8 cellular contexts compared by ENCODE assay signal in the genomic region with DNA sequence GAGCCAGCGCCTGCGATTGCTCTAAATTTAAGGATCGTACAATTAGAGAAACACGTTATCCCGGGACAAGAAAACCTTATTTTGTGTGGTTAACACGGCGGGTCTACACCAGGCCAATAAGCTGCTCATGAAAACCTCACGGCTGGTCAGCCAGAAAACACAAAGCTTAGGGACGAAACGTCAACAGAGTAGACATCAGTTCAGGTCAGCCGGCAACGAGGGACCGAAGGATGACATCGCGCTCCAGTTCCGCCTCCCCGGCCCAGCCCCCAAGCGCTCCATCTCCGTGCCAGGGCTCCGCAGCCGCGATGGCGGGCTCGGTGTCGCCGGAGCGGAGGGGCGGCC.
DNase-seq lines count a peak whose midpoint lies in the region; ATAC-seq and TF ChIP-seq lines count a peak whose summit lies in the region.

No MANE protein-coding gene starts in this region.

- H3K27ac ChIP-seq in 22Rv1: peak overlapping the region; percentile 87
- peak overlapping the region; percentile 78 for H3K27ac ChIP-seq in RWPE2 (ENCODE audit: poor library complexity, severe bottlenecking)
- peak overlapping the region; percentile 98 for H3K27ac ChIP-seq in mucosa of rectum (ENCODE audit: low read depth in 2 of 2, low read length in 2 of 2)

- H3K27me3 ChIP-seq in RWPE2 (ENCODE audit: insufficient read depth, poor library complexity, severe bottlenecking): no peaks in the 10 kb centered on the region
- H3K27me3 ChIP-seq in mucosa of rectum (ENCODE audit: control insufficient read depth in 2 of 2, insufficient read depth in 2 of 2, low read length in 2 of 2): no peaks in the 10 kb centered on the region

- peak; percentile 35 for ATAC-seq in GM18519 (IDR thresholded peaks at IDR 0.05; ENCODE audit: low FRiP score, unreplicated experiment)
- ATAC-seq in HG03066 (IDR thresholded peaks at IDR 0.05; ENCODE audit: low read depth, unreplicated experiment): peak; percentile 38
- peak; percentile 48 for ATAC-seq in RWPE2 (ENCODE audit: low read depth)
- ATAC-seq in effector memory CD8-positive, alpha-beta T cell (replicated peaks): peak; percentile 45
- ATAC-seq in HG02763 (IDR thresholded peaks at IDR 0.05; ENCODE audit: unreplicated experiment): no peak

- peaks cover 56% of the 10 kb centered on the region for H3K36me3 Mint-ChIP-seq in effector memory CD8-positive, alpha-beta T cell (ENCODE audit: insufficient read depth)

- no peaks in the 10 kb centered on the region for H3K27me3 Mint-ChIP-seq in effector memory CD8-positive, alpha-beta T cell

- no peak for DNase-seq in RWPE2 (ENCODE audit: low spot score)
- no peak for DNase-seq in effector memory CD8-positive, alpha-beta T cell
- DNase-seq in NCI-H1105 treated with DMSO at 0.1 percent for 48 hours (lab: John Stamatoyannopoulos, UW): no peak

- H3K4me3 ChIP-seq in RWPE2 (ENCODE audit: severe bottlenecking): peak overlapping the region; percentile 90
- H3K4me3 ChIP-seq in mucosa of rectum (ENCODE audit: low read length in 2 of 2): peak overlapping the region; percentile 96 to 100

- TF ChIP-seq CTCF in 22Rv1 (IDR thresholded peaks at IDR 0.05) (no peak), RWPE2 (IDR thresholded peaks at IDR 0.05; ENCODE audit: poor library complexity, severe bottlenecking) (no peak)

- H3K9me3 ChIP-seq in RWPE2 (ENCODE audit: severe bottlenecking) (no peaks in the 10 kb centered on the region), mucosa of rectum (ENCODE audit: control insufficient read depth in 2 of 2, low read length in 2 of 2) (no peaks in the 10 kb centered on the region)

- H3K4me1 ChIP-seq in RWPE2 (ENCODE audit: insufficient read depth, poor library complexity, severe bottlenecking) (peaks cover 13% of the 10 kb centered on the region), mucosa of rectum (ENCODE audit: control insufficient read depth in 2 of 2, insufficient read depth in 2 of 2, low read length in 2 of 2) (peaks cover 16 to 18% of the 10 kb centered on the region in 2 donors)

- H3K9me3 Mint-ChIP-seq in effector memory CD8-positive, alpha-beta T cell: no peaks in the 10 kb centered on the region

- peaks cover 12 to 32% of the 10 kb centered on the region in 2 donors for H3K4me1 Mint-ChIP-seq in effector memory CD8-positive, alpha-beta T cell (ENCODE audit: low read depth in 2 of 2)

- H3K9ac ChIP-seq in mucosa of rectum (ENCODE audit: low read depth in 1 of 2, low read length in 2 of 2): peak overlapping the region; percentile 95

- H3K4me3 Mint-ChIP-seq in effector memory CD8-positive, alpha-beta T cell: peak overlapping the region; percentile 86 to 90

- H3K36me3 ChIP-seq in RWPE2 (ENCODE audit: low read depth) (peaks cover 40% of the 10 kb centered on the region), mucosa of rectum (ENCODE audit: control insufficient read depth in 2 of 2, insufficient read depth in 2 of 2, low read length in 2 of 2) (peaks cover 17% of the 10 kb centered on the region in 2 donors)

- H3K27ac Mint-ChIP-seq in effector memory CD8-positive, alpha-beta T cell: peak overlapping the region; percentile 94 to 96
